ENCODE assay signal across 10 cellular contexts in genomic region chr1:175023922-175024242, GRCh38. TPM values are rescaled to one million over a fixed set of nuclear protein-coding genes. Genes with fewer than 3 reads are reported as not detected.
DNase-seq lines count a peak whose midpoint lies in the region; ATAC-seq, FAIRE-seq and TF ChIP-seq lines count a peak whose summit lies in the region.
"Not testable (repeated sequence)": the region's sequence is repeated elsewhere in the genome, so short reads cannot be mapped to it uniquely, and the experiment has no call there.
"Had no signal": no experiment of that assay in that cellular context is flagged by ENCODE, and none has a peak within 500 bp of the region (broad histone marks: within the 10 kb centered on the region; RNA-seq: fewer than 3 reads in every experiment).

No MANE protein-coding gene starts in this region.

- CTCF ChIA-PET in A549 (lab: Yijun Ruan, JAX), result interaction anchor here (1.4 to 2.5 kb wide), 4 partner anchors 10 to 128 kb away, joined by 3 to 10 read pairs (median 6); no protein-coding TSS in a partner anchor
- CTCF ChIA-PET in activated CD8-positive, alpha-beta T cell treated with anti-CD3 and anti-CD28 coated beads, Interleukin-2, amount 10 ng/mL, durations not matched to agents 7 days and 5 days (lab: Charles Lee), result interaction anchor here (0.7 to 3.6 kb wide), 11 partner anchors 20 to 254 kb away, joined by 3 to 19 read pairs (median 4); partner anchors contain the start of genes CACYBP and KIAA0040

- POLR2A ChIA-PET in A549 (lab: Yijun Ruan, JAX), result interaction anchor here (0.5 to 2.4 kb wide), 15 partner anchors 9 to 1184 kb away, joined by 3 to 75 read pairs (median 5); partner anchors contain the start of gene CACYBP
- POLR2A ChIA-PET in activated CD8-positive, alpha-beta T cell treated with anti-CD3 and anti-CD28 coated beads, Interleukin-2, amount 10 ng/mL, durations not matched to agents 7 days and 5 days (lab: Charles Lee), result interaction anchor here (0.6 to 2.5 kb wide), 16 partner anchors 9 to 1155 kb away, joined by 3 to 67 read pairs (median 4); partner anchors contain the start of genes CACYBP and RC3H1

- peak overlapping the region; percentile 100 for H2AFZ ChIP-seq in GM23248

- peak overlapping the region; percentile 93 for H3K4me3 Mint-ChIP-seq in activated CD8-positive, alpha-beta T cell treated with anti-CD3 and anti-CD28 coated beads, Interleukin-2, amount 10 ng/mL, durations not matched to agents 7 days and 5 days

- peak overlapping the region; percentile 92 for H3K9ac ChIP-seq in GM23248
- peak overlapping the region in 1 of 2 donors; percentile 55 for H3K9ac ChIP-seq in mucosa of rectum (ENCODE audit: low read depth in 1 of 2, low read length in 2 of 2)
- H3K9ac ChIP-seq in skeletal muscle satellite cell (ENCODE audit: low read depth, low read length), result peak overlapping the region; percentile 69

- H3K36me3 ChIP-seq in GM23248 (ENCODE audit: low read depth); gastroesophageal sphincter; mucosa of rectum (ENCODE audit: control insufficient read depth in 2 of 2, insufficient read depth in 2 of 2, low read length in 2 of 2); skeletal muscle satellite cell (ENCODE audit: insufficient read depth, low read length): not testable (repeated sequence)

- not testable (repeated sequence) for FAIRE-seq in A549 (lab: Jason Lieb, UNC)

- in situ Hi-C loops in GM23248 (cut with MboI), result not testable (repeated sequence)

- not testable (repeated sequence) for H3K9me2 ChIP-seq in GM23248 (ENCODE audit: insufficient read depth)

- peaks cover 14% of the 10 kb centered on the region for H3K36me3 Mint-ChIP-seq in activated CD8-positive, alpha-beta T cell treated with anti-CD3 and anti-CD28 coated beads, Interleukin-2, amount 10 ng/mL, durations not matched to agents 7 days and 5 days (ENCODE audit: low read depth)

- not testable (repeated sequence) for H4K20me1 ChIP-seq in GM23248 (ENCODE audit: insufficient read depth)

- H3K79me2 ChIP-seq in GM23248 (ENCODE audit: insufficient read depth), result peaks cover 41% of the 10 kb centered on the region

- peaks cover 36% of the 10 kb centered on the region for H3K4me1 Mint-ChIP-seq in activated CD8-positive, alpha-beta T cell treated with anti-CD3 and anti-CD28 coated beads, Interleukin-2, amount 10 ng/mL, durations not matched to agents 7 days and 5 days (ENCODE audit: low read depth)

- TF ChIP-seq RAD21 in A549 (conservative IDR thresholded peaks at IDR 0.05 in 1 of 2, IDR thresholded peaks at IDR 0.05 in 1 of 2), result not testable (repeated sequence)

- not testable (repeated sequence) for H3K4me1 ChIP-seq in A549; GM23248 (ENCODE audit: insufficient read depth); mucosa of rectum (ENCODE audit: control insufficient read depth in 2 of 2, insufficient read depth in 2 of 2, low read length in 2 of 2); skeletal muscle satellite cell (ENCODE audit: control insufficient read depth, insufficient read depth, low read length)
- H3K4me1 ChIP-seq in gastroesophageal sphincter, result peaks cover 0 to 28% (median 6%) of the 10 kb centered on the region in 3 donors

- not testable (repeated sequence) for DNase-seq in A549 (ENCODE audit: low read depth in 1 of 2, low spot score in 1 of 2); GM23248; cardiac fibroblast (ENCODE audit: low read depth in 2 of 2)
- DNase-seq in NCI-H2196 (lab: John Stamatoyannopoulos, UW; ENCODE audit: unreplicated experiment), result peak; percentile 41
- peak; percentile 28 for DNase-seq in activated CD8-positive, alpha-beta T cell treated with anti-CD3 and anti-CD28 coated beads, Interleukin-2, amount 10 ng/mL, durations not matched to agents 7 days and 5 days

- H3K9me3 ChIP-seq in A549; GM23248 (ENCODE audit: low read depth); gastroesophageal sphincter; mucosa of rectum (ENCODE audit: control insufficient read depth in 2 of 2, low read length in 2 of 2); skeletal muscle satellite cell (replicated peaks; ENCODE audit: low read length): not testable (repeated sequence)

- TF ChIP-seq POLR2A in A549 (IDR thresholded peaks at IDR 0.05; ENCODE audit: low read length); gastroesophageal sphincter (IDR thresholded peaks at IDR 0.05): not testable (repeated sequence)

- H3K27me3 ChIP-seq in GM23248 (replicated peaks; ENCODE audit: insufficient read depth); gastroesophageal sphincter; mucosa of rectum (ENCODE audit: control insufficient read depth in 2 of 2, insufficient read depth in 2 of 2, low read length in 2 of 2); skeletal muscle satellite cell (ENCODE audit: control insufficient read depth, insufficient read depth, low read length): not testable (repeated sequence)

- not testable (repeated sequence) for TF ChIP-seq EP300 in A549 (IDR thresholded peaks at IDR 0.05); gastroesophageal sphincter (IDR thresholded peaks at IDR 0.05)

- H3K27ac ChIP-seq in A549, result peak overlapping the region; percentile 79 to 85
- peak overlapping the region; percentile 78 for H3K27ac ChIP-seq in GM23248
- peak overlapping the region; percentile 54 to 86 (median 84) for H3K27ac ChIP-seq in gastroesophageal sphincter
- H3K27ac ChIP-seq in mucosa of rectum (ENCODE audit: low read depth in 2 of 2, low read length in 2 of 2), result peak overlapping the region; percentile 68 to 79

- not testable (repeated sequence) for H3K27me3 Mint-ChIP-seq in activated CD8-positive, alpha-beta T cell treated with anti-CD3 and anti-CD28 coated beads, Interleukin-2, amount 10 ng/mL, durations not matched to agents 7 days and 5 days (ENCODE audit: low read depth)

- WGBS in A549 (ENCODE audit: missing lambda C conversion rate), result 77% methylated on average over 2 of the region's 2 CpGs
- 96 to 100% methylated on average over 2 of the region's 2 CpGs for WGBS in GM23248 (ENCODE audit: low coverage in 1 of 2, low lambda C conversion rate in 2 of 2, missing lambda C conversion rate in 2 of 2), 2 experiments
- 90% methylated on average over 2 of the region's 2 CpGs; no CpG with 5 or more reads in 1 of the 2 donors for WGBS in gastroesophageal sphincter (ENCODE audit: low coverage in 1 of 2), 2 donors

- H3K4me3 ChIP-seq in A549 (peak overlapping the region; percentile 65), GM23248 (peak overlapping the region; percentile 93), cardiac fibroblast (replicated peaks in 1 of 2; ENCODE audit: low read depth in 2 of 2, low read length in 2 of 2) (peak overlapping the region; percentile 52 to 97), gastroesophageal sphincter (peak overlapping the region; percentile 91 to 99), mucosa of rectum (ENCODE audit: low read length in 2 of 2) (peak overlapping the region; percentile 89 to 99), skeletal muscle satellite cell (ENCODE audit: low read length) (peak overlapping the region; percentile 93)

- H3K9me3 Mint-ChIP-seq in activated CD8-positive, alpha-beta T cell treated with anti-CD3 and anti-CD28 coated beads, Interleukin-2, amount 10 ng/mL, durations not matched to agents 7 days and 5 days (ENCODE audit: insufficient read depth), result not testable (repeated sequence)

- peak overlapping the region; percentile 92 for H3K27ac Mint-ChIP-seq in activated CD8-positive, alpha-beta T cell treated with anti-CD3 and anti-CD28 coated beads, Interleukin-2, amount 10 ng/mL, durations not matched to agents 7 days and 5 days

- H3K4me2 ChIP-seq in A549 (peak overlapping the region; percentile 74), GM23248 (ENCODE audit: unreplicated experiment) (peak overlapping the region; percentile 73), skeletal muscle satellite cell (ENCODE audit: low read length) (peak overlapping the region; percentile 80)

- TF ChIP-seq CTCF in A549 (IDR thresholded peaks at IDR 0.05); cardiac fibroblast (IDR thresholded peaks at IDR 0.05; ENCODE audit: low read depth, low read length); gastroesophageal sphincter (IDR thresholded peaks at IDR 0.05): not testable (repeated sequence)

- not testable (repeated sequence) for ATAC-seq in A549; activated CD8-positive, alpha-beta T cell treated with anti-CD3 and anti-CD28 coated beads, Interleukin-2, amount 10 ng/mL, durations not matched to agents 7 days and 5 days; gastroesophageal sphincter

- H3F3A ChIP-seq in GM23248 (ENCODE audit: insufficient read depth), result not testable (repeated sequence)

RNA-seq across cellular contexts. Expression of gene MRPS14, which starts 0.7 kb away (rescaled TPM):
- polyA plus RNA-seq in A549 (2011; rRNA removed), result 40.9 and 45.1 TPM in 2 replicates
- 17.4 and 18.6 TPM in 2 replicates for polyA plus RNA-seq in A549 (2012; cell fraction: cytosol; rRNA removed)
- polyA plus RNA-seq in A549 (2012; cell fraction: nucleus; rRNA removed), result 7.7 and 14.1 TPM in 2 replicates
- 18.9 to 20.0 TPM (median 19.5 TPM) in 3 replicates for polyA plus RNA-seq in A549 (2017; fragmentation: RNase III; extraction: RNeasy Plus Mini Kit Qiagen cat#74134 plus additional on column Dnase treatment)
- 12.7 and 14.2 TPM in 2 replicates for polyA minus RNA-seq in A549 (2011; rRNA and poly(A)+ RNA removed)
- total RNA-seq in GM23248 (2014; rRNA removed; shearing (Covaris generic)), result 7.5 and 19.6 TPM in 2 replicates
- 62.7 and 63.7 TPM in 2 replicates for polyA plus RNA-seq in GM23248 (2016; fragmentation: Nextera tagmentation; extraction: Ambion mirVana)
- total RNA-seq in activated CD8-positive, alpha-beta T cell treated with anti-CD3 and anti-CD28 coated beads, Interleukin-2, amount 10 ng/mL, durations not matched to agents 7 days and 5 days, result 10 to 100 TPM; 30.2 to 33.7 TPM
- 10 to 100 TPM; 25.7 to 36.6 (median 28.2) TPM for total RNA-seq in gastroesophageal sphincter
- 13.4 and 17.0 TPM in 2 replicates for total RNA-seq in skeletal muscle satellite cell (2012; rRNA removed)

RNA-seq across cellular contexts. Expression of gene CACYBP, which starts 24.1 kb away (rescaled TPM):
- polyA plus RNA-seq in A549 (2011; rRNA removed) (95.8 and 151 TPM in 2 replicates), A549 (2017; fragmentation: RNase III; extraction: RNeasy Plus Mini Kit Qiagen cat#74134 plus additional on column Dnase treatment) (249 to 297 TPM (median 253 TPM) in 3 replicates), GM23248 (2016; fragmentation: Nextera tagmentation; extraction: Ambion mirVana) (165 and 195 TPM in 2 replicates)
- polyA plus RNA-seq in A549 (2012; cell fraction: cytosol; rRNA removed), result 77.3 and 102 TPM in 2 replicates
- 37.0 and 63.1 TPM in 2 replicates for polyA plus RNA-seq in A549 (2012; cell fraction: nucleus; rRNA removed)
- 7.4 and 9.1 TPM in 2 replicates for polyA minus RNA-seq in A549 (2011; rRNA and poly(A)+ RNA removed)
- total RNA-seq in GM23248 (2014; rRNA removed; shearing (Covaris generic)), result 71.3 and 84.8 TPM in 2 replicates
- 100 to 1,000 TPM; 209 to 215 TPM for total RNA-seq in activated CD8-positive, alpha-beta T cell treated with anti-CD3 and anti-CD28 coated beads, Interleukin-2, amount 10 ng/mL, durations not matched to agents 7 days and 5 days
- total RNA-seq in gastroesophageal sphincter, result 100 to 1,000 TPM in 2 of 4 donors, 10 to 100 TPM in 2; 52.5 to 261 (median 117) TPM
- 242 and 303 TPM in 2 replicates for total RNA-seq in skeletal muscle satellite cell (2012; rRNA removed)

RNA-seq across cellular contexts. Expression of gene TNN, which starts 43.8 kb away (rescaled TPM):
- not detected in 2 replicates for polyA plus RNA-seq in A549 (2011; rRNA removed)
- not detected in 2 replicates for polyA plus RNA-seq in A549 (2012; cell fraction: cytosol; rRNA removed)
- polyA plus RNA-seq in A549 (2012; cell fraction: nucleus; rRNA removed), result 0.02 TPM in 2 replicates
- polyA plus RNA-seq in A549 (2017; fragmentation: RNase III; extraction: RNeasy Plus Mini Kit Qiagen cat#74134 plus additional on column Dnase treatment), result not detected in 3 replicates
- polyA minus RNA-seq in A549 (2011; rRNA and poly(A)+ RNA removed), result 0.05 TPM in 1 of 2 replicates, not detected in the other
- total RNA-seq in GM23248 (2014; rRNA removed; shearing (Covaris generic)), result not detected in 2 replicates
- polyA plus RNA-seq in GM23248 (2016; fragmentation: Nextera tagmentation; extraction: Ambion mirVana), result not detected in 2 replicates
- total RNA-seq in activated CD8-positive, alpha-beta T cell treated with anti-CD3 and anti-CD28 coated beads, Interleukin-2, amount 10 ng/mL, durations not matched to agents 7 days and 5 days, result not detected
- under 1 TPM in 3 of 4 donors, not detected in 1; 0.23 to 0.92 (median 0.47) TPM for total RNA-seq in gastroesophageal sphincter
- total RNA-seq in skeletal muscle satellite cell (2012; rRNA removed), result not detected in 2 replicates
- total RNA-seq: A172, G401 had no signal
